Comparison of ENCODE assay signal across 35 cellular contexts in the genomic region with DNA sequence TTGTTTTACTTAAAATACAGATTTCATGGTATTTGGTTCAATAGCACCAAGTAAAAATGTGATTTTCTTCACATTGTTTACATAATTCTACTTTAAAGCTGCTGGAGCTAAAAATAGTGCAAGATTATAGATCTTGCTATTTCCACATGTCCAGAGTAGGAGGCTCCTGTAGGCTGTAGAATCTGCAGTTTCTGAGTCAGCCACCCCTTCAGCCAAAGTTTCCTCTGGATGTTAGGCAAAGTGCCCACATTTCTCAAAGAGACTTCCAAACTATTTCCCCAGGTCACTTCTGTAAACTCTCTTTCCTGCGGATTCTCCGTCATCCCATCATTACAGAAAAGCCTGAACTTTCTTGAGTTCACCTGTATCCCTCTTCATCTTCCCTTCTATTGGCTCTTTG.
A peak's percentile ranks its signal among the peaks of the same experiment; 100 is the strongest.
DNase-seq lines count a peak whose midpoint lies in the region; ATAC-seq, FAIRE-seq and TF ChIP-seq lines count a peak whose summit lies in the region.
"Had no signal": no experiment of that assay in that cellular context is flagged by ENCODE, and none has a peak within 500 bp of the region (broad histone marks: within the 10 kb centered on the region; RNA-seq: fewer than 3 reads in every experiment).

No MANE protein-coding gene starts in this region.

- H3K36me3 Mint-ChIP-seq in MCF 10A (ENCODE audit: insufficient read depth, unreplicated experiment) = no peaks in the 10 kb centered on the region
- H3K36me3 Mint-ChIP-seq in astrocyte (ENCODE audit: low read depth, unreplicated experiment) = no peaks in the 10 kb centered on the region
- H3K36me3 Mint-ChIP-seq in stimulated activated effector memory CD8-positive, alpha-beta T cell treated with anti-CD3 and anti-CD28 coated beads, Interleukin-12 subunit alpha, Interleukin-12 subunit beta, amount 100 ng/mL, for 72 hours = no peaks in the 10 kb centered on the region
- H3K36me3 Mint-ChIP-seq: CD4-positive, alpha-beta memory T cell; natural killer cell had no signal

- H3K27me3 ChIP-seq in mammary epithelial cell (ENCODE audit: insufficient read depth, low read length) (no peaks in the 10 kb centered on the region), astrocyte (ENCODE audit: insufficient read depth, low read length) (no peaks in the 10 kb centered on the region)
- H3K27me3 ChIP-seq: SJCRH30, testis had no signal

- 100% methylated on average over 2 of the region's 2 CpGs for WGBS in mammary epithelial cell (ENCODE audit: low coverage, missing lambda C conversion rate)

- H3K27me3 Mint-ChIP-seq in MCF 10A (ENCODE audit: insufficient read depth, unreplicated experiment) (no peaks in the 10 kb centered on the region), astrocyte (ENCODE audit: low read depth, unreplicated experiment) (no peaks in the 10 kb centered on the region)
- H3K27me3 Mint-ChIP-seq: CD4-positive, alpha-beta memory T cell; dendritic cell treated with granulocyte-macrophage colony-stimulating factor and Interleukin-4, amounts not matched to agents 40 ng/mL and 50 ng/mL, for 4 days had no signal

- no peak for FAIRE-seq in astrocyte (lab: Jason Lieb, UNC)
- FAIRE-seq: D721Med, H54 had no signal

- no peak overlapping the region for H3K27ac ChIP-seq in mammary epithelial cell (ENCODE audit: insufficient read depth, low read depth, low read length)
- H3K27ac ChIP-seq in astrocyte (ENCODE audit: low read depth, low read length) = no peak overlapping the region
- H3K27ac ChIP-seq: 22Rv1, lower lobe of right lung, SJCRH30, testis, VCaP had no signal

- no peak overlapping the region for H3K9ac ChIP-seq in mammary epithelial cell (ENCODE audit: insufficient read depth, low read length)
- no peak overlapping the region for H3K9ac ChIP-seq in astrocyte (ENCODE audit: low read length)

- dilution Hi-C loops in mammary epithelial cell (cut with HindIII; ENCODE audit: low sequenced_read_pairs) = no loop called here

- CTCF ChIA-PET in MCF 10A (lab: Yijun Ruan, JAX) (interaction anchor here (0.6 to 1.7 kb wide), 2 partner anchors 9 to 826 kb away, joined by 3 to 9 read pairs; partner anchors contain the start of gene NPY1R), mammary epithelial cell (lab: Charles Lee; ENCODE audit: low non-redundant PET) (no interaction called here)

- H3K4me1 ChIP-seq in mammary epithelial cell (ENCODE audit: insufficient read depth, low read length) = no peaks in the 10 kb centered on the region
- no peaks in the 10 kb centered on the region for H3K4me1 ChIP-seq in astrocyte (ENCODE audit: insufficient read depth, low read length)
- H3K4me1 ChIP-seq: lower lobe of right lung, SJCRH30, testis had no signal

- H3K4me3 Mint-ChIP-seq in MCF 10A (ENCODE audit: unreplicated experiment) = no peak overlapping the region
- H3K4me3 Mint-ChIP-seq in astrocyte (ENCODE audit: unreplicated experiment) = no peak overlapping the region
- no peak overlapping the region for H3K4me3 Mint-ChIP-seq in stimulated activated effector memory CD8-positive, alpha-beta T cell treated with anti-CD3 and anti-CD28 coated beads, Interleukin-12 subunit alpha, Interleukin-12 subunit beta, amount 100 ng/mL, for 72 hours
- H3K4me3 Mint-ChIP-seq: CD4-positive, alpha-beta memory T cell; dendritic cell treated with granulocyte-macrophage colony-stimulating factor and Interleukin-4, amounts not matched to agents 40 ng/mL and 50 ng/mL, for 4 days; endodermal cell; natural killer cell had no signal

- H3K4me2 ChIP-seq in mammary epithelial cell (ENCODE audit: insufficient read depth, low read depth, low read length) = no peak overlapping the region
- peak overlapping the region; percentile 50 for H3K4me2 ChIP-seq in astrocyte (ENCODE audit: low read length)

- H3K9me3 ChIP-seq in mammary epithelial cell (replicated peaks; ENCODE audit: insufficient read depth, low read length) (no peaks in the 10 kb centered on the region), astrocyte (ENCODE audit: insufficient read depth, low read depth, low read length) (no peaks in the 10 kb centered on the region)
- H3K9me3 ChIP-seq: lower lobe of right lung, mucosa of descending colon, SJCRH30, testis had no signal

- intact Hi-C loops in MCF 10A (cut with micrococcal nuclease) = no loop called here
- intact Hi-C loops in mammary epithelial cell (cut with micrococcal nuclease) = no loop called here

- no peak overlapping the region for H3K4me3 ChIP-seq in mammary epithelial cell (replicated peaks in 1 of 3; ENCODE audit: insufficient read depth in 1 of 3, low read depth in 2 of 3, low read length in 3 of 3)
- H3K4me3 ChIP-seq in astrocyte (ENCODE audit: insufficient read depth, low read depth, low read length) = no peak overlapping the region
- H3K4me3 ChIP-seq in fibroblast of villous mesenchyme (ENCODE audit: low read depth, low read length) = no peak overlapping the region
- H3K4me3 ChIP-seq: lower lobe of right lung, mucosa of descending colon, SJCRH30, testis had no signal

- BruUV-seq in MCF 10A (replicated peaks; lab: Mats Ljungman, UMichigan) = no TSS peak
- BruUV-seq in mammary epithelial cell (replicated peaks; lab: Mats Ljungman, UMichigan) = no TSS peak

- TF ChIP-seq CTCF in MCF 10A (IDR thresholded peaks at IDR 0.05; ENCODE audit: unreplicated experiment) (no peak), mammary epithelial cell (conservative IDR thresholded peaks at IDR 0.05 in 1 of 2, IDR thresholded peaks at IDR 0.05 in 1 of 2; ENCODE audit: extremely low read depth in 1 of 2, insufficient read depth in 1 of 2, low read depth in 1 of 2, low read length in 2 of 2) (no peak), astrocyte (IDR thresholded peaks at IDR 0.05; ENCODE audit: insufficient read depth, low read depth, low read length) (no peak), fibroblast of villous mesenchyme (IDR thresholded peaks at IDR 0.05; ENCODE audit: insufficient read depth, low read depth, low read length) (no peak)

- POLR2A ChIA-PET in MCF 10A (lab: Yijun Ruan, JAX) = no interaction called here

- peak; percentile 68 for DNase-seq in MCF 10A (ENCODE audit: unreplicated experiment)
- DNase-seq in mammary epithelial cell = no peak
- DNase-seq in astrocyte (ENCODE audit: low read depth) = peak; percentile 80
- peak; percentile 55 for DNase-seq in fibroblast of villous mesenchyme (ENCODE audit: low read depth)
- peak; percentile 33 for DNase-seq in superior temporal gyrus (ENCODE audit: extremely low spot score)
- DNase-seq in glomerular visceral epithelial cell (ENCODE audit: extremely low spot score) = no peak
- DNase-seq in stimulated activated effector memory CD8-positive, alpha-beta T cell treated with anti-CD3 and anti-CD28 coated beads, Interleukin-12 subunit alpha, Interleukin-12 subunit beta, amount 100 ng/mL, for 72 hours (ENCODE audit: low spot score in 2 of 2) = no peak
- DNase-seq in stimulated activated CD4-positive, alpha-beta T cell treated with anti-CD3 and anti-CD28 coated beads, Interleukin-2, amount 100 ng/mL, for 24 hours = no peak
- DNase-seq: activated CD4-positive, alpha-beta T cell treated with anti-CD3 and anti-CD28 coated beads for 4 hours; activated CD8-positive, alpha-beta memory T cell treated with anti-CD3 and anti-CD28 coated beads for 24 hours; activated naive CD4-positive, alpha-beta T cell treated with anti-CD3 and anti-CD28 coated beads, Interleukin-2, amount 50 U/mL, for 16 hours; activated T-cell treated with anti-CD3 and anti-CD28 coated beads for 4 hours; amygdala; CD4-positive, alpha-beta memory T cell; central memory CD4-positive, alpha-beta T cell; endodermal cell; foreskin melanocyte; hippocampal formation; Kasumi-1; lower lobe of right lung; mucosa of descending colon; natural killer cell; NCI-H446; RPMI8226; SJCRH30; stimulated activated naive CD8-positive, alpha-beta T cell treated with anti-CD3 and anti-CD28 coated beads, Interleukin-15, Interleukin-2, amounts not matched to agents 100 U/mL and 50 U/mL, for 24 hours; SW 1271; testis had no signal

- H3K79me2 ChIP-seq in mammary epithelial cell (ENCODE audit: insufficient read depth, low read length) (no peaks in the 10 kb centered on the region), astrocyte (ENCODE audit: insufficient read depth, low read length) (no peaks in the 10 kb centered on the region)

- no peaks in the 10 kb centered on the region for H3K36me3 ChIP-seq in mammary epithelial cell (ENCODE audit: insufficient read depth, low read length)
- H3K36me3 ChIP-seq in astrocyte (ENCODE audit: insufficient read depth, low read length) = no peaks in the 10 kb centered on the region
- H3K36me3 ChIP-seq: lower lobe of right lung, SJCRH30 had no signal

- H3K9me3 Mint-ChIP-seq in MCF 10A (ENCODE audit: unreplicated experiment) (no peaks in the 10 kb centered on the region), astrocyte (ENCODE audit: unreplicated experiment) (no peaks in the 10 kb centered on the region)
- no peaks in the 10 kb centered on the region for H3K9me3 Mint-ChIP-seq in stimulated activated effector memory CD8-positive, alpha-beta T cell treated with anti-CD3 and anti-CD28 coated beads, Interleukin-12 subunit alpha, Interleukin-12 subunit beta, amount 100 ng/mL, for 72 hours
- H3K9me3 Mint-ChIP-seq: activated T-helper 2 cell treated with anti-CD3 and anti-CD28 coated beads, Interferon-gamma antibody, Interleukin-2, Interleukin-4, amounts not matched to agents 10 μg/mL and 5 μg/mL and 100 μg/mL, durations not matched to agents 14 hours and 24 hours and 36 hours; CD4-positive, alpha-beta memory T cell; dendritic cell treated with granulocyte-macrophage colony-stimulating factor and Interleukin-4, amounts not matched to agents 40 ng/mL and 50 ng/mL, for 4 days; endodermal cell; natural killer cell had no signal

- H3K4me1 Mint-ChIP-seq in MCF 10A (ENCODE audit: insufficient read depth, unreplicated experiment) = no peaks in the 10 kb centered on the region
- H3K4me1 Mint-ChIP-seq in astrocyte (ENCODE audit: low read depth, unreplicated experiment) = no peaks in the 10 kb centered on the region
- no peaks in the 10 kb centered on the region for H3K4me1 Mint-ChIP-seq in stimulated activated effector memory CD8-positive, alpha-beta T cell treated with anti-CD3 and anti-CD28 coated beads, Interleukin-12 subunit alpha, Interleukin-12 subunit beta, amount 100 ng/mL, for 72 hours
- H3K4me1 Mint-ChIP-seq: CD4-positive, alpha-beta memory T cell; natural killer cell had no signal

- H4K20me1 ChIP-seq in mammary epithelial cell (ENCODE audit: insufficient read depth, low read length) = no peaks in the 10 kb centered on the region
- H4K20me1 ChIP-seq in astrocyte (ENCODE audit: insufficient read depth, low read length) = no peaks in the 10 kb centered on the region

- in situ Hi-C loops in mammary epithelial cell (cut with MboI; ENCODE audit: low sequenced_read_pairs in 2 of 2) = loop anchor here (10.0 to 25.0 kb wide), 3 partner anchors 529 to 831 kb away; partner anchors contain the start of genes NPY1R (in 1 of the 2) and NPY5R (in 1 of the 2)

- ATAC-seq in stimulated activated effector memory CD8-positive, alpha-beta T cell treated with anti-CD3 and anti-CD28 coated beads, Interleukin-12 subunit alpha, Interleukin-12 subunit beta, amount 100 ng/mL, for 72 hours = no peak
- ATAC-seq: esophagus mucosa; lower lobe of right lung; mucosa of descending colon; natural killer cell; stimulated activated naive CD8-positive, alpha-beta T cell treated with anti-CD3 and anti-CD28 coated beads, Interleukin-15, Interleukin-2, amounts not matched to agents 100 U/mL and 50 U/mL, for 24 hours had no signal

- H2AFZ ChIP-seq in mammary epithelial cell (ENCODE audit: low read depth, low read length) (no peak overlapping the region), astrocyte (ENCODE audit: low read depth, low read length) (no peak overlapping the region)

- H3K27ac Mint-ChIP-seq in MCF 10A (ENCODE audit: low read depth, unreplicated experiment) (no peak overlapping the region), astrocyte (ENCODE audit: unreplicated experiment) (no peak overlapping the region)
- no peak overlapping the region for H3K27ac Mint-ChIP-seq in stimulated activated effector memory CD8-positive, alpha-beta T cell treated with anti-CD3 and anti-CD28 coated beads, Interleukin-12 subunit alpha, Interleukin-12 subunit beta, amount 100 ng/mL, for 72 hours
- H3K27ac Mint-ChIP-seq: activated T-helper 2 cell treated with anti-CD3 and anti-CD28 coated beads, Interferon-gamma antibody, Interleukin-2, Interleukin-4, amounts not matched to agents 10 μg/mL and 5 μg/mL and 100 μg/mL, durations not matched to agents 14 hours and 24 hours and 36 hours; CD4-positive, alpha-beta memory T cell; dendritic cell treated with granulocyte-macrophage colony-stimulating factor and Interleukin-4, amounts not matched to agents 40 ng/mL and 50 ng/mL, for 4 days; endodermal cell; natural killer cell had no signal

Comparison
In these comparisons a context has a peak if more than half of its experiments do, and no peak if none do; other contexts are left out.
1. DNase-seq: peak in MCF 10A (single experiment), astrocyte (single experiment), fibroblast of villous mesenchyme (single experiment) and superior temporal gyrus (single experiment); none in mammary epithelial cell (single experiment), glomerular visceral epithelial cell (single experiment), stimulated activated effector memory CD8-positive, alpha-beta T cell treated with anti-CD3 and anti-CD28 coated beads, Interleukin-12 subunit alpha, Interleukin-12 subunit beta, amount 100 ng/mL, for 72 hours (0 of 2) and stimulated activated CD4-positive, alpha-beta T cell treated with anti-CD3 and anti-CD28 coated beads, Interleukin-2, amount 100 ng/mL, for 24 hours (0 of 2).